In genomic region chr17:77606146-77606864, GRCh38 we compare ENCODE assay signal across 19 cellular contexts.
DNase-seq lines count a peak whose midpoint lies in the region; ATAC-seq, FAIRE-seq and TF ChIP-seq lines count a peak whose summit lies in the region.
"Had no signal": no experiment of that assay in that cellular context is flagged by ENCODE, and none has a peak within 500 bp of the region (broad histone marks: within the 10 kb centered on the region; RNA-seq: fewer than 3 reads in every experiment).

No MANE protein-coding gene starts in this region.

- no peak overlapping the region for H2BK20ac ChIP-seq in H1 (ENCODE audit: low read length)

- H3F3A ChIP-seq in PC-9 (ENCODE audit: insufficient read depth, low read depth): no peaks in the 10 kb centered on the region

- H3K56ac ChIP-seq in H1 (replicated peaks; ENCODE audit: insufficient read length, low read depth, low read length): no peak overlapping the region

- H3K4me2 ChIP-seq in H1 (ENCODE audit: insufficient read depth in 1 of 2, low read depth in 2 of 2, low read length in 2 of 2) (no peak overlapping the region), trophoblast cell (ENCODE audit: low read length) (no peak overlapping the region), PC-9 (no peak overlapping the region)
- H3K4me2 ChIP-seq: A549 had no signal

- H2AFZ ChIP-seq in H1 (ENCODE audit: low read length): no peak overlapping the region
- H2AFZ ChIP-seq in trophoblast cell (ENCODE audit: insufficient read depth, low read length, poor library complexity): no peak overlapping the region
- no peak overlapping the region for H2AFZ ChIP-seq in PC-9

- no peak for FAIRE-seq in H1 (lab: Jason Lieb, UNC)
- FAIRE-seq: A549, D721Med, H54 had no signal

- H2BK12ac ChIP-seq in H1 (ENCODE audit: low read depth, low read length) (0 out of 2 replicates have a peak overlapping the region, but pooled peaks have one; percentile 50), trophoblast cell (ENCODE audit: low read length) (no peak overlapping the region)

- DNase-seq in D341Med (ENCODE audit: low spot score) (peak; percentile 26), RWPE2 (ENCODE audit: low spot score) (peak; percentile 31), H1 (ENCODE audit: low read depth in 1 of 2, low spot score in 2 of 2) (peak in 1 of 2 experiments; percentile 37), trophoblast cell (no peak), heart left ventricle (no peak), PC-9 (no peak)
- DNase-seq in stimulated activated CD4-positive, alpha-beta T cell treated with anti-CD3 and anti-CD28 coated beads, Interleukin-12 subunit alpha, Interleukin-12 subunit beta, amount 100 ng/mL, for 4 hours: no peak
- DNase-seq: DMS53, GDM1, HFFc6, NCI-H1417, NCI-H187, NCI-H446, NCI-H526, OCI-M1, SHP77 had no signal

- no peak overlapping the region for H4K5ac ChIP-seq in H1 (ENCODE audit: insufficient read length, low read depth, low read length)

- no peaks in the 10 kb centered on the region for H3K9me2 ChIP-seq in PC-9 (ENCODE audit: insufficient read depth)

- intact Hi-C loops in heart left ventricle (cut with DNase I): loop anchor here in 1 of 10 donors (10.0 kb wide), 1 partner anchor 68 kb away; no protein-coding TSS in a partner anchor
- intact Hi-C loops in PC-9 (cut with micrococcal nuclease; ENCODE audit: unreplicated experiment): no loop called here

- H4K20me1 ChIP-seq in H1 (replicated peaks in 1 of 2; ENCODE audit: control insufficient read depth in 1 of 2, insufficient read depth in 2 of 2, low read length in 2 of 2): no peaks in the 10 kb centered on the region
- no peaks in the 10 kb centered on the region for H4K20me1 ChIP-seq in PC-9 (ENCODE audit: insufficient read depth)

- TF ChIP-seq POLR2A in H1 (IDR thresholded peaks at IDR 0.05; ENCODE audit: control extremely low read depth in 1 of 2, low read depth in 2 of 2, low read length in 2 of 2) (no peak), heart left ventricle (IDR thresholded peaks at IDR 0.05) (no peak)

- H2BK120ac ChIP-seq in H1 (replicated peaks; ENCODE audit: low read depth, low read length) (no peak overlapping the region), trophoblast cell (ENCODE audit: insufficient read depth, low read length, poor library complexity) (no peak overlapping the region)

- H2BK15ac ChIP-seq in H1 (ENCODE audit: low read length): 0 out of 2 replicates have a peak overlapping the region, but pooled peaks have one; percentile 29

- H3K23ac ChIP-seq in H1 (ENCODE audit: insufficient read length): no peak overlapping the region
- H3K23ac ChIP-seq in trophoblast cell (ENCODE audit: low read length): peak overlapping the region; percentile 10

- CTCF ChIA-PET in H1 (lab: Charles Lee; ENCODE audit: partially characterized antibody): interaction anchor here (0.6 to 2.7 kb wide), 9 partner anchors 9 to 1811 kb away, joined by 3 to 28 read pairs (median 4); no protein-coding TSS in a partner anchor
- CTCF ChIA-PET in PC-9 (lab: Charles Lee): no interaction called here

- H4K8ac ChIP-seq in H1 (ENCODE audit: extremely low read depth, insufficient read depth, low read length): no peak overlapping the region
- no peak overlapping the region for H4K8ac ChIP-seq in trophoblast cell (ENCODE audit: low read depth, low read length)

- TF ChIP-seq CTCF in RWPE2 (IDR thresholded peaks at IDR 0.05; ENCODE audit: poor library complexity, severe bottlenecking): no peak
- TF ChIP-seq CTCF in H1 (IDR thresholded peaks at IDR 0.05; ENCODE audit: control extremely low read depth in 1 of 3, insufficient read depth in 1 of 3, low read depth in 1 of 3, low read length in 3 of 3): no peak
- TF ChIP-seq CTCF in heart left ventricle (IDR thresholded peaks at IDR 0.05): no peak
- TF ChIP-seq CTCF in PC-9 (conservative IDR thresholded peaks at IDR 0.05): no peak

- ATAC-seq in RWPE2 (ENCODE audit: low read depth) (no peak), heart left ventricle (no peak)
- ATAC-seq: A549 had no signal

- H3K79me2 ChIP-seq in H1 (ENCODE audit: control insufficient read depth in 1 of 2, insufficient read depth in 2 of 2, low read length in 2 of 2) (no peaks in the 10 kb centered on the region), trophoblast cell (ENCODE audit: control insufficient read depth, insufficient read depth, low read length, poor library complexity) (no peaks in the 10 kb centered on the region), PC-9 (ENCODE audit: low read depth) (no peaks in the 10 kb centered on the region)

- no peak overlapping the region for H2AK5ac ChIP-seq in H1 (ENCODE audit: low read depth, low read length)
- H2AK5ac ChIP-seq in trophoblast cell (ENCODE audit: low read length): no peak overlapping the region

- no peak overlapping the region for H2BK5ac ChIP-seq in H1 (ENCODE audit: low read depth, low read length)
- H2BK5ac ChIP-seq in trophoblast cell (ENCODE audit: low read depth, low read length, poor library complexity): no peak overlapping the region

- H3K4me1 ChIP-seq in RWPE2 (ENCODE audit: insufficient read depth, poor library complexity, severe bottlenecking) (peaks cover 16% of the 10 kb centered on the region), H1 (replicated peaks in 1 of 4; ENCODE audit: control insufficient read depth in 3 of 4, insufficient read depth in 4 of 4, low read length in 3 of 4) (no peaks in the 10 kb centered on the region; a peak in 1 of 7 replicates), trophoblast cell (ENCODE audit: control insufficient read depth in 1 of 2, insufficient read depth in 2 of 2, low read length in 2 of 2) (no peaks in the 10 kb centered on the region), heart left ventricle (peaks cover 0 to 33% (median 25%) of the 10 kb centered on the region in 12 donors), PC-9 (replicated peaks; ENCODE audit: insufficient read depth) (no peaks in the 10 kb centered on the region)
- H3K4me1 ChIP-seq: A549 had no signal

- no peaks in the 10 kb centered on the region for H3K9me3 ChIP-seq in RWPE2 (ENCODE audit: severe bottlenecking)
- no peaks in the 10 kb centered on the region for H3K9me3 ChIP-seq in H1 (ENCODE audit: insufficient read depth in 2 of 2, low read depth in 1 of 2, low read length in 1 of 2)
- H3K9me3 ChIP-seq in trophoblast cell (ENCODE audit: insufficient read depth, low read depth, low read length): no peaks in the 10 kb centered on the region
- H3K9me3 ChIP-seq in heart left ventricle: no peaks in the 10 kb centered on the region
- H3K9me3 ChIP-seq in PC-9 (ENCODE audit: insufficient read depth, low read depth): no peaks in the 10 kb centered on the region
- H3K9me3 ChIP-seq: A549 had no signal

- H3K27ac ChIP-seq in RWPE2 (ENCODE audit: poor library complexity, severe bottlenecking): no peak overlapping the region
- no peak overlapping the region for H3K27ac ChIP-seq in H1 (ENCODE audit: low read depth, low read length)
- H3K27ac ChIP-seq in trophoblast cell (ENCODE audit: low read depth, low read length): no peak overlapping the region
- H3K27ac ChIP-seq in heart left ventricle: no peak overlapping the region
- H3K27ac ChIP-seq in PC-9: no peak overlapping the region
- H3K27ac ChIP-seq: A549 had no signal

- H3K4ac ChIP-seq in H1 (replicated peaks; ENCODE audit: insufficient read length, low read depth, low read length) (no peak overlapping the region), trophoblast cell (ENCODE audit: low read depth, low read length) (no peak overlapping the region)

- H4K91ac ChIP-seq in H1 (replicated peaks; ENCODE audit: insufficient read length, low read length) (no peak overlapping the region), trophoblast cell (ENCODE audit: low read depth, low read length) (no peak overlapping the region)

- H3K79me1 ChIP-seq in H1 (ENCODE audit: low read depth, low read length) (no peaks in the 10 kb centered on the region), trophoblast cell (ENCODE audit: low read length) (no peaks in the 10 kb centered on the region)

- no peak overlapping the region for H3K18ac ChIP-seq in H1 (ENCODE audit: extremely low read depth, low read length)
- H3K18ac ChIP-seq in trophoblast cell (ENCODE audit: low read length): no peak overlapping the region

- no peaks in the 10 kb centered on the region for H3K36me3 ChIP-seq in RWPE2 (ENCODE audit: low read depth)
- H3K36me3 ChIP-seq in H1 (ENCODE audit: control insufficient read depth in 2 of 4, insufficient read depth in 4 of 4, low read length in 3 of 4): no peaks in the 10 kb centered on the region
- H3K36me3 ChIP-seq in trophoblast cell (ENCODE audit: control insufficient read depth in 1 of 2, insufficient read depth in 2 of 2, low read length in 2 of 2): no peaks in the 10 kb centered on the region
- H3K36me3 ChIP-seq in heart left ventricle: no peaks in the 10 kb centered on the region
- H3K36me3 ChIP-seq in PC-9 (ENCODE audit: low read depth): no peaks in the 10 kb centered on the region

- H4K12ac ChIP-seq in trophoblast cell (ENCODE audit: low read depth, low read length): no peak overlapping the region

- H3K23me2 ChIP-seq in H1 (ENCODE audit: low read depth, low read length): no peaks in the 10 kb centered on the region

- no peaks in the 10 kb centered on the region for H3K27me3 ChIP-seq in RWPE2 (ENCODE audit: insufficient read depth, poor library complexity, severe bottlenecking)
- no peaks in the 10 kb centered on the region; a peak in 2 of 7 replicates for H3K27me3 ChIP-seq in H1 (replicated peaks in 1 of 4; ENCODE audit: control insufficient read depth in 3 of 4, extremely low read depth in 1 of 4, insufficient read depth in 3 of 4, low read length in 3 of 4)
- H3K27me3 ChIP-seq in trophoblast cell (ENCODE audit: insufficient read depth, low read length): no peaks in the 10 kb centered on the region
- no peaks in the 10 kb centered on the region for H3K27me3 ChIP-seq in heart left ventricle
- peaks cover 96% of the 10 kb centered on the region for H3K27me3 ChIP-seq in PC-9 (ENCODE audit: insufficient read depth, low read depth)

- H3K4me3 ChIP-seq in RWPE2 (ENCODE audit: severe bottlenecking) (no peak overlapping the region), H1 (ENCODE audit: extremely low read depth in 1 of 4, insufficient read depth in 2 of 4, low read depth in 3 of 4, low read length in 4 of 4) (no peak overlapping the region), trophoblast cell (ENCODE audit: low read depth, low read length) (no peak overlapping the region), heart left ventricle (no peak overlapping the region), PC-9 (no peak overlapping the region)
- H3K4me3 ChIP-seq: A549 had no signal

- no TSS peak for BruUV-seq in PC-9 (replicated peaks; lab: Mats Ljungman, UMichigan)

- POLR2A ChIA-PET in H1 (lab: Charles Lee; ENCODE audit: partially characterized antibody) (no interaction called here), PC-9 (lab: Charles Lee; ENCODE audit: unreplicated experiment) (no interaction called here)

- TF ChIP-seq RAD21 in H1 (IDR thresholded peaks at IDR 0.05 in 1 of 2, conservative IDR thresholded peaks at IDR 0.05 in 1 of 2; ENCODE audit: low read depth in 2 of 2, low read length in 2 of 2): no peak

- no peak overlapping the region for H3K9ac ChIP-seq in H1 (replicated peaks in 1 of 4; ENCODE audit: extremely low read depth in 1 of 4, low read depth in 3 of 4, low read length in 3 of 4)
- H3K9ac ChIP-seq in trophoblast cell (ENCODE audit: low read length): no peak overlapping the region

- 83% methylated on average over 12 of the region's 12 CpGs; no CpG with 5 or more reads in 1 of the 2 experiments for WGBS in H1 (ENCODE audit: extremely low coverage in 1 of 2, insufficient coverage in 1 of 2, insufficient read length in 1 of 2, insufficient replicate concordance in 2 of 2, low coverage in 1 of 2, low lambda C conversion rate in 2 of 2, missing lambda C conversion rate in 1 of 2), 2 experiments
- WGBS in trophoblast cell (ENCODE audit: extremely low coverage, insufficient coverage, insufficient read length): no CpG with 5 or more reads among the region's 12 CpGs
- 78 to 87% (median 82%) methylated on average over 12 of the region's 12 CpGs for WGBS in heart left ventricle, 4 donors

- no peak overlapping the region for H3K14ac ChIP-seq in H1 (ENCODE audit: insufficient read length)
- no peak overlapping the region for H3K14ac ChIP-seq in trophoblast cell (ENCODE audit: low read length)

- no peak for TF ChIP-seq EP300 in H1 (IDR thresholded peaks at IDR 0.05; ENCODE audit: borderline replicate concordance in 1 of 2, low read depth in 2 of 2, low read length in 2 of 2)

Comparison
In these comparisons a context has a peak if more than half of its experiments do, and no peak if none do; other contexts are left out.
1. DNase-seq: peak in D341Med (single experiment) and RWPE2 (single experiment); none in trophoblast cell (0 of 2), heart left ventricle (0 of 5), stimulated activated CD4-positive, alpha-beta T cell treated with anti-CD3 and anti-CD28 coated beads, Interleukin-12 subunit alpha, Interleukin-12 subunit beta, amount 100 ng/mL, for 4 hours (single experiment) and PC-9 (0 of 2).